ENCODE assay signal across 14 cellular contexts in the genomic region with DNA sequence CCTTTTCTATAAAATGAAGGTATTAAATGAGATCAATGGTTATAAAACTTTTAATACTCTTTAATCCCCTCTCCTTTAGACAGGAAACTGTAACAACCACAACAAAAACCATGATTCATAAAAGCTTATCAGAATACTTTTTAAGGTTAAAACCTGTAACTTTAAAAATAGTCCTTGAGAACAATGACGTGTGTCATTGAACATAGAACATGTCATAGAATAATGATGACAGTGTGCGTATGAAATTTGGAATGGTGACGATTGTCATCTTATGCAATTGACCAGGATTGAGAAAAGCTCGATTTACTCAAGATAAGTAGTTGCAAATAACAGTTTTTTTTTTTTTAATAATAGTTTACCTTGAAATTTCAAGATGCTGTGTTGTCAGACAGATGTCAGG.
DNase-seq lines count a peak whose midpoint lies in the region; ATAC-seq, FAIRE-seq and TF ChIP-seq lines count a peak whose summit lies in the region.
"Had no signal": no experiment of that assay in that cellular context is flagged by ENCODE, and none has a peak within 500 bp of the region (broad histone marks: within the 10 kb centered on the region; RNA-seq: fewer than 3 reads in every experiment).

No MANE protein-coding gene starts in this region.

- in situ Hi-C loops in HepG2 (cut with HindIII; ENCODE audit: extremely low pct_ligation_motif_present, low pct_unique_long_range_greater_than_20kb) = loop anchor here (10.0 kb wide), 1 partner anchor 508 kb away; no protein-coding TSS in a partner anchor

- BruUV-seq in HepG2 (replicated peaks; lab: Mats Ljungman, UMichigan) (no TSS peak), OCI-LY7 (replicated peaks; lab: Mats Ljungman, UMichigan) (TSS peak; percentile 16), endothelial cell of umbilical vein (replicated peaks; lab: Mats Ljungman, UMichigan) (no TSS peak)

- dilution Hi-C loops in endothelial cell of umbilical vein (cut with MboI; ENCODE audit: extremely low pct_ligation_motif_present, low sequenced_read_pairs) = no loop called here

- FAIRE-seq in HepG2 (lab: Jason Lieb, UNC) (no peak), endothelial cell of umbilical vein (lab: Jason Lieb, UNC) (peak; percentile 12)
- FAIRE-seq: H54 had no signal

- 23% methylated on average over 4 of the region's 4 CpGs for WGBS in HepG2 (ENCODE audit: low lambda C conversion rate)
- 49% methylated on average over 4 of the region's 4 CpGs for WGBS in right lobe of liver (ENCODE audit: insufficient coverage, low coverage, low lambda C conversion rate, missing lambda C conversion rate)

- no peaks in the 10 kb centered on the region for H3K9me3 ChIP-seq in HepG2 (ENCODE audit: low read length)
- H3K9me3 ChIP-seq in right lobe of liver = no peaks in the 10 kb centered on the region
- no peaks in the 10 kb centered on the region for H3K9me3 ChIP-seq in OCI-LY7 (ENCODE audit: low read length)
- H3K9me3 ChIP-seq in endothelial cell of umbilical vein (replicated peaks; ENCODE audit: control insufficient read depth, insufficient read depth, low read length) = no peaks in the 10 kb centered on the region

- H3K4me3 ChIP-seq in HepG2 (replicated peaks in 1 of 3; ENCODE audit: insufficient read depth in 1 of 3, low read depth in 2 of 3, low read length in 3 of 3) (no peak overlapping the region), right lobe of liver (no peak overlapping the region), OCI-LY7 (ENCODE audit: low read depth, low read length, poor library complexity, severe bottlenecking) (no peak overlapping the region), endothelial cell of umbilical vein (replicated peaks in 1 of 3; ENCODE audit: insufficient read depth in 1 of 3, low read depth in 1 of 3, low read length in 3 of 3) (no peak overlapping the region), dorsolateral prefrontal cortex (no peak overlapping the region)

- TF ChIP-seq POLR2A in HepG2 (IDR thresholded peaks at IDR 0.05; ENCODE audit: insufficient read depth in 1 of 2, low read depth in 2 of 2, low read length in 2 of 2) (no peak), right lobe of liver (IDR thresholded peaks at IDR 0.05) (no peak), endothelial cell of umbilical vein (IDR thresholded peaks at IDR 0.05; ENCODE audit: low read depth, low read length) (no peak)

- intact Hi-C loops in HepG2 (cut with micrococcal nuclease; ENCODE audit: unreplicated experiment) (loop anchor here (5.0 kb wide), 1 partner anchor 136 kb away; no protein-coding TSS in a partner anchor), right lobe of liver (cut with DNase I) (no loop called here), OCI-LY7 (cut with micrococcal nuclease; ENCODE audit: unreplicated experiment) (loop anchor here (5.0 kb wide), 1 partner anchor 51 kb away; no protein-coding TSS in a partner anchor), endothelial cell of umbilical vein (cut with micrococcal nuclease) (loop anchor here (2.0 to 10.0 kb wide), 4 partner anchors 56 to 506 kb away; no protein-coding TSS in a partner anchor), dorsolateral prefrontal cortex (cut with DNase I) (no loop called here)

- no peaks in the 10 kb centered on the region for H3K9me2 ChIP-seq in OCI-LY7 (ENCODE audit: insufficient read depth, low read length)

- no peak for TF ChIP-seq CTCF in HepG2 (CRISPR knock-in tag; IDR thresholded peaks at IDR 0.05)
- no peak for TF ChIP-seq CTCF in right lobe of liver (IDR thresholded peaks at IDR 0.05)
- TF ChIP-seq CTCF in OCI-LY7 (conservative IDR thresholded peaks at IDR 0.05; ENCODE audit: low read length) = no peak
- TF ChIP-seq CTCF in endothelial cell of umbilical vein (IDR thresholded peaks at IDR 0.05; ENCODE audit: extremely low read depth in 1 of 2, insufficient read depth in 1 of 2, low read depth in 1 of 2, low read length in 2 of 2) = no peak
- no peak for TF ChIP-seq CTCF in dorsolateral prefrontal cortex (IDR thresholded peaks at IDR 0.05 in 54 of 56, conservative IDR thresholded peaks at IDR 0.05 in 2 of 56; ENCODE audit: low read depth in 1 of 56, partially characterized antibody in 56 of 56)

- no peak overlapping the region for H2AFZ ChIP-seq in HepG2 (ENCODE audit: low read length)
- no peak overlapping the region for H2AFZ ChIP-seq in OCI-LY7 (ENCODE audit: low read length)
- H2AFZ ChIP-seq in endothelial cell of umbilical vein (ENCODE audit: low read depth, low read length) = no peak overlapping the region

- ATAC-seq in HepG2 (no peak), right lobe of liver (no peak), HG02981 (IDR thresholded peaks at IDR 0.05; ENCODE audit: unreplicated experiment) (no peak)

- no peaks in the 10 kb centered on the region; a peak in 2 of 5 replicates for H3K27me3 ChIP-seq in HepG2 (ENCODE audit: control insufficient read depth in 1 of 2, insufficient read depth in 2 of 2, low read length in 2 of 2)
- no peaks in the 10 kb centered on the region for H3K27me3 ChIP-seq in right lobe of liver
- H3K27me3 ChIP-seq in endothelial cell of umbilical vein (ENCODE audit: control insufficient read depth in 2 of 2, insufficient read depth in 2 of 2, low read length in 2 of 2) = no peaks in the 10 kb centered on the region
- H3K27me3 ChIP-seq in dorsolateral prefrontal cortex = peaks cover 0 to 3% (median 0%) of the 10 kb centered on the region in 45 donors

- no peaks in the 10 kb centered on the region for H3K4me1 ChIP-seq in HepG2 (ENCODE audit: insufficient read depth, low read length)
- H3K4me1 ChIP-seq in right lobe of liver = peaks cover 0 to 10% (median 0%) of the 10 kb centered on the region in 4 donors
- peaks cover 44% of the 10 kb centered on the region for H3K4me1 ChIP-seq in OCI-LY7 (ENCODE audit: insufficient read depth, low read length, poor library complexity, severe bottlenecking)
- peaks cover 11% of the 10 kb centered on the region for H3K4me1 ChIP-seq in endothelial cell of umbilical vein (ENCODE audit: control insufficient read depth, extremely low read depth, insufficient read depth, low read length)

- H3K9ac ChIP-seq in HepG2 (ENCODE audit: insufficient read depth, low read depth, low read length) = no peak overlapping the region
- no peak overlapping the region for H3K9ac ChIP-seq in endothelial cell of umbilical vein (replicated peaks; ENCODE audit: extremely low read depth, insufficient read depth, low read length)

- DNase-seq in HepG2 (ENCODE audit: low spot score) (no peak), right lobe of liver (no peak), OCI-LY7 (ENCODE audit: low spot score) (no peak), endothelial cell of umbilical vein (ENCODE audit: low read depth, low spot score) (peak; percentile 35), H4 (ENCODE audit: low spot score) (no peak), AG08395 (ENCODE audit: low spot score) (no peak), dorsolateral prefrontal cortex (no peak)
- DNase-seq: GDM1, NCI-H1694 treated with DMSO at 0.1 percent for 48 hours, NCI-H2081 treated with DMSO at 0.1 percent for 48 hours, NCI-H524 treated with DMSO at 0.1 percent for 48 hours had no signal

- H4K20me1 ChIP-seq in HepG2 (ENCODE audit: insufficient read depth, low read length) (no peaks in the 10 kb centered on the region), OCI-LY7 (ENCODE audit: insufficient read depth, low read length) (no peaks in the 10 kb centered on the region; the same call in 1 of the 2 replicates), endothelial cell of umbilical vein (replicated peaks; ENCODE audit: control insufficient read depth, extremely low read depth, insufficient read depth, low read length) (no peaks in the 10 kb centered on the region)

- H3K79me2 ChIP-seq in HepG2 (ENCODE audit: insufficient read depth, low read length) = no peaks in the 10 kb centered on the region
- H3K79me2 ChIP-seq in OCI-LY7 (ENCODE audit: insufficient read depth, low read depth, low read length) = peaks cover 51% of the 10 kb centered on the region
- no peaks in the 10 kb centered on the region for H3K79me2 ChIP-seq in endothelial cell of umbilical vein (ENCODE audit: control insufficient read depth, insufficient read depth, low read length)

- CTCF ChIA-PET in HepG2 (lab: Yijun Ruan, JAX; ENCODE audit: low intra/inter-chr PET ratio, low total read pairs) (interaction anchor here (1.7 kb wide), 1 partner anchor 506 kb away, joined by 11 read pairs; no protein-coding TSS in a partner anchor), OCI-LY7 (lab: Charles Lee; ENCODE audit: unreplicated experiment) (interaction anchor here (1.0 kb wide), 1 partner anchor 11 kb away, joined by 3 read pairs; no protein-coding TSS in a partner anchor), endothelial cell of umbilical vein (lab: Charles Lee) (interaction anchor here (0.7 to 3.1 kb wide), 23 partner anchors 11 to 144 kb away, joined by 3 to 46 read pairs (median 6); a partner anchor contains a TSS)

- H3K4me2 ChIP-seq in HepG2 (ENCODE audit: low read depth, low read length) = no peak overlapping the region
- H3K4me2 ChIP-seq in OCI-LY7 (ENCODE audit: low read length) = peak overlapping the region; percentile 30
- no peak overlapping the region for H3K4me2 ChIP-seq in endothelial cell of umbilical vein (ENCODE audit: insufficient read depth, low read length)

- H3K36me3 ChIP-seq in HepG2 (replicated peaks in 1 of 2; ENCODE audit: control insufficient read depth in 1 of 2, insufficient read depth in 2 of 2, low read length in 2 of 2) (no peaks in the 10 kb centered on the region), right lobe of liver (no peaks in the 10 kb centered on the region), OCI-LY7 (ENCODE audit: insufficient read depth, low read length) (peaks cover 96% of the 10 kb centered on the region), endothelial cell of umbilical vein (ENCODE audit: control insufficient read depth in 2 of 2, extremely low read depth in 1 of 2, insufficient read depth in 2 of 2, low read length in 2 of 2) (no peaks in the 10 kb centered on the region)

- no peak for TF ChIP-seq RAD21 in HepG2 (CRISPR knock-in tag; IDR thresholded peaks at IDR 0.05)

- H3K27ac ChIP-seq in HepG2 (ENCODE audit: extremely low read length, insufficient read depth, low read length) (no peak overlapping the region), right lobe of liver (no peak overlapping the region), OCI-LY7 (ENCODE audit: low read depth, low read length, poor library complexity, severe bottlenecking) (peak overlapping the region; percentile 47), endothelial cell of umbilical vein (ENCODE audit: insufficient read depth, low read depth, low read length) (no peak overlapping the region), dorsolateral prefrontal cortex (no peak overlapping the region)
- H3K27ac ChIP-seq: 22Rv1 had no signal

- H3K9me1 ChIP-seq in endothelial cell of umbilical vein (replicated peaks; ENCODE audit: control insufficient read depth, extremely low read depth, insufficient read depth, low read length) = no peaks in the 10 kb centered on the region

- TF ChIP-seq EP300 in HepG2 (IDR thresholded peaks at IDR 0.05; ENCODE audit: low read depth in 2 of 2, low read length in 2 of 2) = no peak
- TF ChIP-seq EP300 in HepG2 (CRISPR knock-in tag; IDR thresholded peaks at IDR 0.05; ENCODE audit: borderline replicate concordance) = no peak

- POLR2A ChIA-PET in HepG2 (lab: Yijun Ruan, JAX) (no interaction called here), OCI-LY7 (lab: Charles Lee) (interaction anchor here (0.6 to 1.8 kb wide), 9 partner anchors 10 to 102 kb away, joined by 3 to 7 read pairs (median 4); no protein-coding TSS in a partner anchor), endothelial cell of umbilical vein (lab: Charles Lee) (no interaction called here)

Comparison
In these comparisons a context has a peak if more than half of its experiments do, and no peak if none do; other contexts are left out.
1. intact Hi-C loops: an anchor here in HepG2 (5.0 kb wide), OCI-LY7 (5.0 kb wide) and endothelial cell of umbilical vein (2.0 to 10.0 kb wide); none called in right lobe of liver and dorsolateral prefrontal cortex.